In genomic region chr14:23583761-23584526, GRCh38 we compare ENCODE assay signal across 9 cellular contexts. TPM values are rescaled to one million over a fixed set of nuclear protein-coding genes. Genes with fewer than 3 reads are reported as not detected.
DNase-seq lines count a peak whose midpoint lies in the region; ATAC-seq and TF ChIP-seq lines count a peak whose summit lies in the region.
"Not testable (repeated sequence)": the region's sequence is repeated elsewhere in the genome, so short reads cannot be mapped to it uniquely, and the experiment has no call there.
"Had no signal": no experiment of that assay in that cellular context is flagged by ENCODE, and none has a peak within 500 bp of the region (broad histone marks: within the 10 kb centered on the region; RNA-seq: fewer than 3 reads in every experiment).

No MANE protein-coding gene starts in this region.

- not testable (repeated sequence) for H3K27ac ChIP-seq in mammary epithelial cell (ENCODE audit: insufficient read depth, low read depth, low read length)

- dilution Hi-C loops in mammary epithelial cell (cut with HindIII; ENCODE audit: low sequenced_read_pairs), result not testable (repeated sequence)

- H3K27me3 ChIP-seq in Caco-2 (replicated peaks; ENCODE audit: control insufficient read depth, insufficient read depth, low read length); mammary epithelial cell (ENCODE audit: insufficient read depth, low read length): not testable (repeated sequence)

- not testable (repeated sequence) for H3K4me1 ChIP-seq in Caco-2; mammary epithelial cell (ENCODE audit: insufficient read depth, low read length)

- not testable (repeated sequence) for H3K9me3 Mint-ChIP-seq in Caco-2 (ENCODE audit: unreplicated experiment)
- peaks cover 12% of the 10 kb centered on the region for H3K9me3 Mint-ChIP-seq in WTC11

- H3K36me3 Mint-ChIP-seq in Caco-2 (ENCODE audit: insufficient read depth, unreplicated experiment); WTC11: not testable (repeated sequence)

- not testable (repeated sequence) for H2AFZ ChIP-seq in mammary epithelial cell (ENCODE audit: low read depth, low read length)

- H3K4me2 ChIP-seq in mammary epithelial cell (ENCODE audit: insufficient read depth, low read depth, low read length), result not testable (repeated sequence)

- WGBS in mammary epithelial cell (ENCODE audit: low coverage, missing lambda C conversion rate), result 84% methylated on average over 22 of the region's 25 CpGs

- intact Hi-C loops in Caco-2 (cut with micrococcal nuclease; ENCODE audit: unreplicated experiment); mammary epithelial cell (cut with micrococcal nuclease); posterior vena cava (cut with DNase I): not testable (repeated sequence)

- H3K4me3 Mint-ChIP-seq in Caco-2 (ENCODE audit: unreplicated experiment); WTC11: not testable (repeated sequence)

- not testable (repeated sequence) for H3K27me3 Mint-ChIP-seq in Caco-2 (ENCODE audit: insufficient read depth, unreplicated experiment)
- peaks cover 22% of the 10 kb centered on the region for H3K27me3 Mint-ChIP-seq in WTC11 (ENCODE audit: low read depth)

- in situ Hi-C loops in mammary epithelial cell (cut with MboI; ENCODE audit: low sequenced_read_pairs in 2 of 2), result not testable (repeated sequence)

- TF ChIP-seq CTCF in Caco-2 (IDR thresholded peaks at IDR 0.05; ENCODE audit: insufficient read depth in 1 of 2, low read depth in 1 of 2, low read length in 1 of 2, severe bottlenecking in 1 of 2, unreplicated experiment in 1 of 2); WTC11 (IDR thresholded peaks at IDR 0.05); mammary epithelial cell (conservative IDR thresholded peaks at IDR 0.05 in 1 of 2, IDR thresholded peaks at IDR 0.05 in 1 of 2; ENCODE audit: extremely low read depth in 1 of 2, insufficient read depth in 1 of 2, low read depth in 1 of 2, low read length in 2 of 2): not testable (repeated sequence)

- DNase-seq in Caco-2; WTC11 (ENCODE audit: low spot score); mammary epithelial cell: not testable (repeated sequence)
- DNase-seq in left lobe of liver (ENCODE audit: low spot score) (peak; percentile 16), posterior vena cava (ENCODE audit: low spot score) (peak; percentile 48)

- H4K20me1 ChIP-seq in mammary epithelial cell (ENCODE audit: insufficient read depth, low read length), result not testable (repeated sequence)

- POLR2A ChIA-PET in Caco-2 (lab: Charles Lee), result not testable (repeated sequence)
- POLR2A ChIA-PET in WTC11 (lab: Charles Lee), result interaction anchor here (1.1 kb wide), 1 partner anchor 16 kb away, joined by 4 read pairs; the partner anchor contains the start of gene AP1G2

- TSS peak; percentile 98 for BruUV-seq in Caco-2 (replicated peaks; lab: Mats Ljungman, UMichigan)
- TSS peak; percentile 85 for BruUV-seq in mammary epithelial cell (replicated peaks; lab: Mats Ljungman, UMichigan)

- not testable (repeated sequence) for ATAC-seq in WTC11, left lobe of liver

- H3K79me2 ChIP-seq in mammary epithelial cell (ENCODE audit: insufficient read depth, low read length), result not testable (repeated sequence)

- H3K27ac Mint-ChIP-seq in Caco-2 (ENCODE audit: unreplicated experiment); WTC11: not testable (repeated sequence)

- CTCF ChIA-PET in Caco-2 (lab: Charles Lee); WTC11 (lab: Charles Lee); mammary epithelial cell (lab: Charles Lee; ENCODE audit: low non-redundant PET): not testable (repeated sequence)

- H3K9me3 ChIP-seq in Caco-2; mammary epithelial cell (replicated peaks; ENCODE audit: insufficient read depth, low read length): not testable (repeated sequence)

- not testable (repeated sequence) for H3K4me3 ChIP-seq in Caco-2 (ENCODE audit: low read depth, low read length); mammary epithelial cell (replicated peaks in 1 of 3; ENCODE audit: insufficient read depth in 1 of 3, low read depth in 2 of 3, low read length in 3 of 3)

- H3K4me1 Mint-ChIP-seq in Caco-2 (ENCODE audit: low read depth, unreplicated experiment), result not testable (repeated sequence)
- H3K4me1 Mint-ChIP-seq in WTC11, result peaks cover 15% of the 10 kb centered on the region

- H3K9ac ChIP-seq in mammary epithelial cell (ENCODE audit: insufficient read depth, low read length), result not testable (repeated sequence)

- not testable (repeated sequence) for H3K36me3 ChIP-seq in Caco-2 (ENCODE audit: control insufficient read depth, insufficient read depth, low read length); mammary epithelial cell (ENCODE audit: insufficient read depth, low read length)

TF ChIP-seq in WTC11, 78 proteins besides CTCF, POLR2A, EP300 and RAD21:
- TF ChIP-seq PREB (CRISPR knock-in tag; IDR thresholded peaks at IDR 0.05; ENCODE audit: borderline replicate concordance) (peak; percentile 56; the same call in 1 of the 2 replicates), GABPB1 (CRISPR knock-in tag; IDR thresholded peaks at IDR 0.05) (peak; percentile 86)

RNA-seq across cellular contexts. Expression of gene JPH4, which starts 5.4 kb away (rescaled TPM):
- total RNA-seq in Caco-2 (2022) (not detected in 2 replicates), WTC11 (2021) (50.1 to 62.0 TPM (median 60.0 TPM) in 3 replicates), mammary epithelial cell (under 1 TPM in 1 of 2 donors, not detected in 1; 0.16 TPM), left lobe of liver (0.10 TPM), posterior vena cava (1 to 10 TPM; 4.3 to 5.6 TPM)
- polyA plus RNA-seq in mammary epithelial cell, result 0.01 TPM
- not detected for polyA minus RNA-seq in mammary epithelial cell
- total RNA-seq: CD4-positive, alpha-beta T cell; HFFc6 had no signal
- polyA plus RNA-seq: BJ had no signal

RNA-seq across cellular contexts. Expression of gene AP1G2, which starts 16.4 kb away (rescaled TPM):
- total RNA-seq in Caco-2 (2022) (160 and 164 TPM in 2 replicates), WTC11 (2021) (108 to 122 TPM (median 115 TPM) in 3 replicates), mammary epithelial cell (100 to 1,000 TPM in 1 of 2 donors, 10 to 100 TPM in 1; 54.7 to 132 TPM), left lobe of liver (19.3 TPM), posterior vena cava (10 to 100 TPM; 31.5 to 36.5 TPM)
- polyA plus RNA-seq in mammary epithelial cell, result 129 TPM
- polyA minus RNA-seq in mammary epithelial cell, result 144 TPM

RNA-seq across cellular contexts. Expression of gene THTPA, which starts 27.9 kb away (rescaled TPM):
- total RNA-seq in Caco-2 (2022), result 9.3 and 9.5 TPM in 2 replicates
- 20.0 to 26.2 TPM (median 25.4 TPM) in 3 replicates for total RNA-seq in WTC11 (2021)
- 10 to 100 TPM; 10.7 to 10.8 TPM for total RNA-seq in mammary epithelial cell
- 6.5 TPM for polyA plus RNA-seq in mammary epithelial cell
- 30.6 TPM for polyA minus RNA-seq in mammary epithelial cell
- 11.1 TPM for total RNA-seq in left lobe of liver
- total RNA-seq in posterior vena cava, result 10 to 100 TPM; 11.6 to 19.6 TPM

RNA-seq across cellular contexts. Expression of gene ZFHX2, which starts 32.4 kb away (rescaled TPM):
- total RNA-seq in Caco-2 (2022) (1.1 and 1.4 TPM in 2 replicates), WTC11 (2021) (16.4 to 26.2 TPM (median 25.7 TPM) in 3 replicates), mammary epithelial cell (1 to 10 TPM in 1 of 2 donors, under 1 TPM in 1; 0.17 to 1.7 TPM), left lobe of liver (0.81 TPM), posterior vena cava (1 to 10 TPM; 2.3 to 2.4 TPM)
- 0.06 TPM for polyA plus RNA-seq in mammary epithelial cell
- polyA minus RNA-seq in mammary epithelial cell, result 0.88 TPM

RNA-seq across cellular contexts. Expression of gene DHRS2, which starts 52.2 kb away (rescaled TPM):
- total RNA-seq in Caco-2 (2022), result 12.8 and 21.3 TPM in 2 replicates
- 1.8 to 4.5 TPM (median 1.8 TPM) in 3 replicates for total RNA-seq in WTC11 (2021)
- under 1 TPM in 1 of 2 donors, not detected in 1; 0.89 TPM for total RNA-seq in mammary epithelial cell
- 0.46 TPM for polyA plus RNA-seq in mammary epithelial cell
- polyA minus RNA-seq in mammary epithelial cell, result not detected
- 6.2 TPM for total RNA-seq in left lobe of liver
- total RNA-seq in posterior vena cava, result not detected
- polyA plus RNA-seq: IgD-negative memory B cell had no signal
